ENCODE assay signal across 8 cellular contexts in the genomic region with DNA sequence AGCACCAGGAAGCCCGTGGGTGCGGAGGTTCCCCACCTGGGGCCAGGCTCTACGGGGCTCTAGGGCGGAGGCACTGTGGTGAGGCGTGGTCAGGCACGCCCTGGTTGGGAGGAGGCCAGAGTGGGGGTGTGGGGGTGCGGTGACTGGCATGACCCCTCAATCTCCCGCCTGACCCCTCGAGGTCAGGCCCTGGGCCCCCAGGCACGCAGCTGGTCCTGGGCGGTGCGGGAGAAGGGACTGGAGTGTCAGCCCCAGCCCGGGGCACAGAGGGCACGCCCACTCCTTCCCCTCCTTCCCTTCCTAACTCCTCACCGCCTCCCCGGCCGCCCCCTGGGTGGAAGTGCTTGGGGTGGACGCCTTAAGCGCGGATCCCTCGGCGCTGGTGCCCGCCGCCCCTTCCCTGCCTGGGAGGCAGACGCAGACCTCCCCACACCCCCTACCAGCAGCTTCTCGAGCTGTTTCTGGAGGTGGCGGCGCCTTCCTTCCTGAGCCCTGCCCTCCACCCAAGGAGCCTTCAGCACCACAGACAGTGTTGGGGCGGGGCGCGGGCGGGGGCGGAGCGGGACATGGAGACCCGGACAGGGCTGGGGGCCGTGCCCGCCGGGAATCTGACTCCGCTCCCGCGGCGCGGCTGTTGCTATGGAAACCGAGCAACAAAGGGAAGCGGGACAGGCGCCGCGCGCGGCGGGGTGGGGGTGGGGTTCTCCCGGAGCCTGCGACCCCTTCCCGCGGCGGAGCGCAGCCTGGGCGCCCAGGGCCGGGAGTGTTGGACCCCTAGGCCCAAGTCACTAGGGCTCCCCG. TPM values are rescaled to one million over a fixed set of nuclear protein-coding genes. Genes with fewer than 3 reads are reported as not detected.
DNase-seq lines count a peak whose midpoint lies in the region; ATAC-seq and TF ChIP-seq lines count a peak whose summit lies in the region.

No MANE protein-coding gene starts in this region.

- ATAC-seq in activated CD8-positive, alpha-beta T cell treated with anti-CD3 and anti-CD28 coated beads, Interleukin-2, amount 10 ng/mL, durations not matched to agents 7 days and 5 days = peak; percentile 76
- no peak for ATAC-seq in GM21576 (IDR thresholded peaks at IDR 0.05; ENCODE audit: unreplicated experiment)

- peak overlapping the region; percentile 39 for H2AFZ ChIP-seq in ACC112 (ENCODE audit: low read length, unreplicated experiment)

- H3K36me3 ChIP-seq in ACC112 (ENCODE audit: insufficient read depth, low read length) (no peaks in the 10 kb centered on the region), HAP-1 (replicated peaks) (peaks cover 15% of the 10 kb centered on the region)

- H3K4me3 ChIP-seq in ACC112 (ENCODE audit: low read depth, low read length) (peak overlapping the region; percentile 79), HAP-1 (peak overlapping the region; percentile 32), lower leg skin (ENCODE audit: low read depth, poor library complexity, severe bottlenecking) (peak overlapping the region; percentile 32)

- no peak for TF ChIP-seq CTCF in lower leg skin (IDR thresholded peaks at IDR 0.05)

- no peaks in the 10 kb centered on the region for H3K9me3 Mint-ChIP-seq in activated CD8-positive, alpha-beta T cell treated with anti-CD3 and anti-CD28 coated beads, Interleukin-2, amount 10 ng/mL, durations not matched to agents 7 days and 5 days (ENCODE audit: insufficient read depth)

- in situ Hi-C loops in HAP-1 (cut with MboI; ENCODE audit: low sequenced_read_pairs) = no loop called here

- H3K27ac ChIP-seq in ACC112 (ENCODE audit: low read depth, low read length) = peak overlapping the region; percentile 94

- POLR2A ChIA-PET in activated CD8-positive, alpha-beta T cell treated with anti-CD3 and anti-CD28 coated beads, Interleukin-2, amount 10 ng/mL, durations not matched to agents 7 days and 5 days (lab: Charles Lee) = interaction anchor here (0.9 kb wide), 1 partner anchor 16 kb away, joined by 4 read pairs; no protein-coding TSS in a partner anchor

- peak overlapping the region; percentile 45 for H3K4me3 Mint-ChIP-seq in activated CD8-positive, alpha-beta T cell treated with anti-CD3 and anti-CD28 coated beads, Interleukin-2, amount 10 ng/mL, durations not matched to agents 7 days and 5 days

- peaks cover 13% of the 10 kb centered on the region for H3K27me3 Mint-ChIP-seq in activated CD8-positive, alpha-beta T cell treated with anti-CD3 and anti-CD28 coated beads, Interleukin-2, amount 10 ng/mL, durations not matched to agents 7 days and 5 days (ENCODE audit: low read depth)

- peaks cover 3% of the 10 kb centered on the region for H3K36me3 Mint-ChIP-seq in activated CD8-positive, alpha-beta T cell treated with anti-CD3 and anti-CD28 coated beads, Interleukin-2, amount 10 ng/mL, durations not matched to agents 7 days and 5 days (ENCODE audit: low read depth)

- no peak for TF ChIP-seq POLR2A in lower leg skin (IDR thresholded peaks at IDR 0.05)

- no peak overlapping the region for H3K27ac Mint-ChIP-seq in activated CD8-positive, alpha-beta T cell treated with anti-CD3 and anti-CD28 coated beads, Interleukin-2, amount 10 ng/mL, durations not matched to agents 7 days and 5 days

- H3K4me1 ChIP-seq in ACC112 (ENCODE audit: control insufficient read depth, insufficient read depth, low read length, unreplicated experiment) = peaks cover 26% of the 10 kb centered on the region
- H3K4me1 ChIP-seq in HAP-1 = peaks cover 6% of the 10 kb centered on the region; the same call in 1 of the 2 replicates

- H3K9me3 ChIP-seq in HAP-1 = no peaks in the 10 kb centered on the region

- peaks cover 11% of the 10 kb centered on the region for H3K79me2 ChIP-seq in ACC112 (ENCODE audit: control insufficient read depth, insufficient read depth, low read length, unreplicated experiment)

- DNase-seq in HAP-1 (ENCODE audit: low spot score in 2 of 2) = peak; percentile 86 to 98
- DNase-seq in NCI-H526 treated with DMSO at 0.1 percent for 48 hours (lab: John Stamatoyannopoulos, UW) = peak; percentile 34
- DNase-seq in activated CD8-positive, alpha-beta T cell treated with anti-CD3 and anti-CD28 coated beads, Interleukin-2, amount 10 ng/mL, durations not matched to agents 7 days and 5 days = peak; percentile 82
- peak; percentile 71 for DNase-seq in effector CD8-positive, alpha-beta T cell (lab: John Stamatoyannopoulos, UW)
- DNase-seq in lower leg skin (ENCODE audit: low spot score in 2 of 2) = peak; percentile 83 to 96
- peak; percentile 42 to 51 for DNase-seq in stimulated activated CD8-positive, alpha-beta memory T cell treated with anti-CD3 and anti-CD28 coated beads, Interleukin-2, amount 100 ng/mL, for 48 hours (ENCODE audit: low read depth in 2 of 2)

- intact Hi-C loops in lower leg skin (cut with DNase I; ENCODE audit: low total_unique reads) = no loop called here

- CTCF ChIA-PET in activated CD8-positive, alpha-beta T cell treated with anti-CD3 and anti-CD28 coated beads, Interleukin-2, amount 10 ng/mL, durations not matched to agents 7 days and 5 days (lab: Charles Lee) = no interaction called here

- 1% methylated on average over 17 to 57 of the region's 60 CpGs for WGBS in lower leg skin, 2 donors

- H3K27me3 ChIP-seq in ACC112 (ENCODE audit: insufficient read depth, low read length) (no peaks in the 10 kb centered on the region), HAP-1 (ENCODE audit: low read depth) (peaks cover 31% of the 10 kb centered on the region)

- peaks cover 11% of the 10 kb centered on the region for H3K4me1 Mint-ChIP-seq in activated CD8-positive, alpha-beta T cell treated with anti-CD3 and anti-CD28 coated beads, Interleukin-2, amount 10 ng/mL, durations not matched to agents 7 days and 5 days (ENCODE audit: low read depth)

RNA-seq across cellular contexts. Expression of gene CRIP2, which starts 0.7 kb away (rescaled TPM):
- total RNA-seq in activated CD8-positive, alpha-beta T cell treated with anti-CD3 and anti-CD28 coated beads, Interleukin-2, amount 10 ng/mL, durations not matched to agents 7 days and 5 days = under 1 TPM; 0.21 to 0.31 TPM
- total RNA-seq in lower leg skin = 100 to 1,000 TPM; 103 to 203 (median 141) TPM

RNA-seq across cellular contexts. Expression of gene CRIP1, which starts 12.8 kb away (rescaled TPM):
- total RNA-seq in activated CD8-positive, alpha-beta T cell treated with anti-CD3 and anti-CD28 coated beads, Interleukin-2, amount 10 ng/mL, durations not matched to agents 7 days and 5 days = 100 to 1,000 TPM; 587 to 613 TPM
- total RNA-seq in lower leg skin = 100 to 1,000 TPM in 1 of 4 donors, 10 to 100 TPM in 3; 13.1 to 103 (median 63.2) TPM

RNA-seq across cellular contexts. Expression of gene TEDC1, which starts 17.2 kb away (rescaled TPM):
- 10 to 100 TPM; 56.5 to 61.8 TPM for total RNA-seq in activated CD8-positive, alpha-beta T cell treated with anti-CD3 and anti-CD28 coated beads, Interleukin-2, amount 10 ng/mL, durations not matched to agents 7 days and 5 days
- 10 to 100 TPM in 1 of 4 donors, 1 to 10 TPM in 3; 2.8 to 16.9 (median 5.4) TPM for total RNA-seq in lower leg skin

RNA-seq across cellular contexts. Expression of gene TMEM121, which starts 52.5 kb away (rescaled TPM):
- total RNA-seq in activated CD8-positive, alpha-beta T cell treated with anti-CD3 and anti-CD28 coated beads, Interleukin-2, amount 10 ng/mL, durations not matched to agents 7 days and 5 days = 1 to 10 TPM; 8.6 to 9.2 TPM
- total RNA-seq in lower leg skin = 1 to 10 TPM in 3 of 4 donors, under 1 TPM in 1; 0.99 to 5.4 (median 4.0) TPM

RNA-seq across cellular contexts. Expression of gene MTA1, which starts 54.2 kb away (rescaled TPM):
- 100 to 1,000 TPM; 109 to 127 TPM for total RNA-seq in activated CD8-positive, alpha-beta T cell treated with anti-CD3 and anti-CD28 coated beads, Interleukin-2, amount 10 ng/mL, durations not matched to agents 7 days and 5 days
- total RNA-seq in lower leg skin = 10 to 100 TPM; 39.3 to 56.7 (median 46.4) TPM

Comparison
In these comparisons a context has a peak if more than half of its experiments do, and no peak if none do; other contexts are left out.
1. DNase-seq: peak in every context shown above with its lines; median percentile 92 in HAP-1; 90 in lower leg skin; 82 in activated CD8-positive, alpha-beta T cell treated with anti-CD3 and anti-CD28 coated beads, Interleukin-2, amount 10 ng/mL, durations not matched to agents 7 days and 5 days; 71 in effector CD8-positive, alpha-beta T cell; 46 in stimulated activated CD8-positive, alpha-beta memory T cell treated with anti-CD3 and anti-CD28 coated beads, Interleukin-2, amount 100 ng/mL, for 48 hours; 34 in NCI-H526 treated with DMSO at 0.1 percent for 48 hours.
2. RNA of gene CRIP2, which starts 0.7 kb away (total RNA-seq): 103 to 203 TPM in lower leg skin; 0.21 to 0.31 TPM in activated CD8-positive, alpha-beta T cell treated with anti-CD3 and anti-CD28 coated beads, Interleukin-2, amount 10 ng/mL, durations not matched to agents 7 days and 5 days; every median in the first group is over 10 times any median in the second.
3. RNA of gene CRIP1, which starts 12.8 kb away (total RNA-seq): 587 to 613 TPM in activated CD8-positive, alpha-beta T cell treated with anti-CD3 and anti-CD28 coated beads, Interleukin-2, amount 10 ng/mL, durations not matched to agents 7 days and 5 days; 13.1 to 103 TPM in lower leg skin; every median in the first group is over 4 times any median in the second.
4. Peak in every context shown above with its lines, with median percentiles within 50 percentile points of each other: H3K4me3 ChIP-seq.